20 cellular contexts compared by ENCODE assay signal in genomic region chr6:322205-322930, GRCh38. TPM values are rescaled to one million over a fixed set of nuclear protein-coding genes. Genes with fewer than 3 reads are reported as not detected.
DNase-seq lines count a peak whose midpoint lies in the region; ATAC-seq and TF ChIP-seq lines count a peak whose summit lies in the region.
"Had no signal": no experiment of that assay in that cellular context is flagged by ENCODE, and none has a peak within 500 bp of the region (broad histone marks: within the 10 kb centered on the region; RNA-seq: fewer than 3 reads in every experiment).

No MANE protein-coding gene starts in this region.

- no peak overlapping the region for H3K4me3 Mint-ChIP-seq in natural killer cell treated with Interleukin-12 subunit alpha and Interleukin-12 subunit beta and Interleukin-15 and Interleukin-18, amount 100 ng/mL, for 72 hours
- H3K4me3 Mint-ChIP-seq: activated CD8-positive, alpha-beta memory T cell treated with anti-CD3 and anti-CD28 coated beads, Interleukin-2, amount 10 ng/mL, durations not matched to agents 7 days and 5 days had no signal

- H4K20me1 ChIP-seq in DND-41 (ENCODE audit: insufficient read depth, low read length) (peaks cover 8% of the 10 kb centered on the region; the same call in 1 of the 2 replicates), OCI-LY3 (ENCODE audit: insufficient read depth, low read length) (peaks cover 90% of the 10 kb centered on the region)

- H3K9ac ChIP-seq in DND-41 (ENCODE audit: low read depth, low read length) (no peak overlapping the region), OCI-LY3 (ENCODE audit: low read length) (no peak overlapping the region)
- H3K9ac ChIP-seq: GM23248 had no signal

- H3K27ac ChIP-seq in DND-41 (ENCODE audit: low read length) (no peak overlapping the region), OCI-LY3 (ENCODE audit: low read length) (no peak overlapping the region)
- H3K27ac ChIP-seq: GM23248, pancreas, PC-9, tibial artery had no signal

- H3K27ac Mint-ChIP-seq in natural killer cell treated with Interleukin-12 subunit alpha and Interleukin-12 subunit beta and Interleukin-15 and Interleukin-18, amount 100 ng/mL, for 72 hours, result no peak overlapping the region
- H3K27ac Mint-ChIP-seq: activated CD8-positive, alpha-beta memory T cell treated with anti-CD3 and anti-CD28 coated beads, Interleukin-2, amount 10 ng/mL, durations not matched to agents 7 days and 5 days had no signal

- H3K4me1 ChIP-seq in DND-41 (ENCODE audit: insufficient read depth, low read length) (no peaks in the 10 kb centered on the region), OCI-LY3 (ENCODE audit: low read length) (peaks cover 71% of the 10 kb centered on the region)

- H3K79me2 ChIP-seq in DND-41 (ENCODE audit: insufficient read depth, low read length) (no peaks in the 10 kb centered on the region), OCI-LY3 (ENCODE audit: low read length) (peaks cover 76% of the 10 kb centered on the region)

- H3K4me3 ChIP-seq in DND-41 (ENCODE audit: low read depth in 1 of 2, low read length in 2 of 2) (no peak overlapping the region), OCI-LY3 (ENCODE audit: low read length) (no peak overlapping the region), fibroblast of mammary gland (ENCODE audit: control insufficient read depth, low read depth, low read length) (no peak overlapping the region)
- H3K4me3 ChIP-seq: GM23248, pancreas, PC-9, tibial artery had no signal

- no peaks in the 10 kb centered on the region for H3K9me3 ChIP-seq in DND-41 (ENCODE audit: insufficient read depth, low read length, severe bottlenecking)
- no peaks in the 10 kb centered on the region for H3K9me3 ChIP-seq in OCI-LY3 (ENCODE audit: insufficient read depth, low read length)
- H3K9me3 ChIP-seq: pancreas, tibial artery had no signal

- H3K4me1 Mint-ChIP-seq in natural killer cell treated with Interleukin-12 subunit alpha and Interleukin-12 subunit beta and Interleukin-15 and Interleukin-18, amount 100 ng/mL, for 72 hours (ENCODE audit: low read depth in 2 of 2), result peaks cover 9 to 16% of the 10 kb centered on the region in 2 donors

- TF ChIP-seq CTCF in DND-41 (IDR thresholded peaks at IDR 0.05; ENCODE audit: borderline replicate concordance, extremely low read depth, low read length, poor library complexity, severe bottlenecking) (peak; percentile 5), GM13977 (IDR thresholded peaks at IDR 0.05; ENCODE audit: extremely low read depth, insufficient read depth, missing control alignments) (peak; percentile 40), OCI-LY3 (IDR thresholded peaks at IDR 0.05; ENCODE audit: low read depth, low read length) (peak; percentile 49; the same call in 1 of the 2 replicates), fibroblast of mammary gland (conservative IDR thresholded peaks at IDR 0.05; ENCODE audit: control insufficient read depth, insufficient read depth, low read depth, low read length) (peak; percentile 7)

- no peaks in the 10 kb centered on the region for H3K27me3 Mint-ChIP-seq in natural killer cell treated with Interleukin-12 subunit alpha and Interleukin-12 subunit beta and Interleukin-15 and Interleukin-18, amount 100 ng/mL, for 72 hours
- H3K27me3 Mint-ChIP-seq: activated CD8-positive, alpha-beta memory T cell treated with anti-CD3 and anti-CD28 coated beads, Interleukin-2, amount 10 ng/mL, durations not matched to agents 7 days and 5 days had no signal

- H3K36me3 ChIP-seq in DND-41 (ENCODE audit: insufficient read depth, low read length) (0 out of 2 replicates have a peak, but pooled peaks cover 3% of the 10 kb centered on the region), OCI-LY3 (replicated peaks; ENCODE audit: low read depth, low read length) (peaks cover 58% of the 10 kb centered on the region)
- H3K36me3 ChIP-seq: pancreas had no signal

- H2AFZ ChIP-seq in DND-41 (ENCODE audit: low read depth, low read length), result no peak overlapping the region
- H2AFZ ChIP-seq in OCI-LY3 (ENCODE audit: low read depth, low read length), result no peak overlapping the region
- H2AFZ ChIP-seq: GM23248, PC-9 had no signal

- no peaks in the 10 kb centered on the region for H3K9me3 Mint-ChIP-seq in natural killer cell treated with Interleukin-12 subunit alpha and Interleukin-12 subunit beta and Interleukin-15 and Interleukin-18, amount 100 ng/mL, for 72 hours

- no peak overlapping the region for H3K4me2 ChIP-seq in DND-41 (ENCODE audit: insufficient read depth, low read length)
- H3K4me2 ChIP-seq in OCI-LY3 (ENCODE audit: low read length), result no peak overlapping the region; the same call in 1 of the 2 replicates
- H3K4me2 ChIP-seq: PC-9 had no signal

- H3K36me3 Mint-ChIP-seq in natural killer cell treated with Interleukin-12 subunit alpha and Interleukin-12 subunit beta and Interleukin-15 and Interleukin-18, amount 100 ng/mL, for 72 hours, result no peaks in the 10 kb centered on the region

- ATAC-seq in DND-41 (ENCODE audit: insufficient read depth, low read depth), result peak; percentile 52; the same call in 2 of the 3 replicates
- ATAC-seq in natural killer cell treated with Interleukin-12 subunit alpha and Interleukin-12 subunit beta and Interleukin-15 and Interleukin-18, amount 100 ng/mL, for 72 hours, result no peak
- ATAC-seq: activated CD8-positive, alpha-beta memory T cell treated with anti-CD3 and anti-CD28 coated beads, Interleukin-2, amount 10 ng/mL, durations not matched to agents 7 days and 5 days; pancreas had no signal

- in situ Hi-C loops in GM13977 (cut with MboI; ENCODE audit: low pct_unique_long_range_greater_than_20kb, low sequenced_read_pairs, unreplicated experiment), result no loop called here

- no peak for DNase-seq in DND-41
- no peak for DNase-seq in GM13977 (ENCODE audit: low spot score)
- DNase-seq in fibroblast of mammary gland (ENCODE audit: low read depth), result no peak
- no peak for DNase-seq in cortex of kidney (lab: John Stamatoyannopoulos, UW)
- no peak for DNase-seq in natural killer cell treated with Interleukin-12 subunit alpha and Interleukin-12 subunit beta and Interleukin-15 and Interleukin-18, amount 100 ng/mL, for 72 hours (ENCODE audit: low spot score)
- DNase-seq in stimulated activated CD4-positive, alpha-beta T cell treated with anti-CD3 and anti-CD28 coated beads, Interleukin-4, amount 100 ng/mL, for 1 hour, result no peak
- DNase-seq in NCI-H1417 (lab: John Stamatoyannopoulos, UW), result no peak
- DNase-seq: activated CD8-positive, alpha-beta memory T cell treated with anti-CD3 and anti-CD28 coated beads, Interleukin-2, amount 10 ng/mL, durations not matched to agents 7 days and 5 days; activated gamma-delta T cell; anterior cingulate cortex; DMS153; GM23248; NCI-H187; NCI-H524 treated with DMSO at 0.1 percent for 48 hours; pancreas; PC-9; small intestine; T-helper 1 cell; tibial artery had no signal

- H3K27me3 ChIP-seq in DND-41 (ENCODE audit: insufficient read depth, low read length, poor library complexity) (no peaks in the 10 kb centered on the region), OCI-LY3 (ENCODE audit: low read depth, low read length) (peaks cover 48% of the 10 kb centered on the region)
- H3K27me3 ChIP-seq: pancreas, tibial artery had no signal

RNA-seq across cellular contexts. Expression of gene DUSP22, which starts 30.1 kb away (rescaled TPM):
- 10 to 100 TPM; 45.2 to 45.3 TPM for total RNA-seq in natural killer cell treated with Interleukin-12 subunit alpha and Interleukin-12 subunit beta and Interleukin-15 and Interleukin-18, amount 100 ng/mL, for 72 hours
